In genomic region chr1:203871114-203871875, GRCh38 we compare ENCODE assay signal across 8 cellular contexts.
DNase-seq lines count a peak whose midpoint lies in the region; ATAC-seq and TF ChIP-seq lines count a peak whose summit lies in the region.

No MANE protein-coding gene starts in this region.

- no peak for DNase-seq in activated naive CD4-positive, alpha-beta T cell treated with Interleukin-2 at 50 U/mL for 16 hours
- DNase-seq in MV-4-11 (lab: John Stamatoyannopoulos, UW) (peak; percentile 42), epithelial cell of prostate (ENCODE audit: low read depth, low spot score) (peak; percentile 8), midbrain (lab: John Stamatoyannopoulos, UW) (peak; percentile 77)
- no peak for DNase-seq in activated CD8-positive, alpha-beta memory T cell treated with anti-CD3 and anti-CD28 coated beads, Interleukin-2, amount 50 U/mL, for 4 hours

- ATAC-seq in SK-N-SH treated with all-trans-retinoic acid at 6 μM for 48 hours (peak; percentile 92), GM18502 (IDR thresholded peaks at IDR 0.05; ENCODE audit: poor library complexity, unreplicated experiment) (no peak)

- H3K4me1 Mint-ChIP-seq in activated naive CD4-positive, alpha-beta T cell treated with anti-CD3 and anti-CD28 coated beads, Interleukin-2, amount 50 U/mL, for 24 hours: peaks cover 14% of the 10 kb centered on the region

- H3K27me3 Mint-ChIP-seq in activated naive CD4-positive, alpha-beta T cell treated with anti-CD3 and anti-CD28 coated beads, Interleukin-2, amount 50 U/mL, for 24 hours: no peaks in the 10 kb centered on the region

- H3K4me3 Mint-ChIP-seq in activated naive CD4-positive, alpha-beta T cell treated with anti-CD3 and anti-CD28 coated beads, Interleukin-2, amount 50 U/mL, for 24 hours: no peak overlapping the region

- H3K36me3 Mint-ChIP-seq in activated naive CD4-positive, alpha-beta T cell treated with anti-CD3 and anti-CD28 coated beads, Interleukin-2, amount 50 U/mL, for 24 hours: peaks cover 15% of the 10 kb centered on the region

- no peaks in the 10 kb centered on the region for H3K9me3 Mint-ChIP-seq in activated naive CD4-positive, alpha-beta T cell treated with anti-CD3 and anti-CD28 coated beads, Interleukin-2, amount 50 U/mL, for 24 hours

- no peak overlapping the region for H3K27ac ChIP-seq in epithelial cell of prostate

- H3K27ac Mint-ChIP-seq in activated naive CD4-positive, alpha-beta T cell treated with anti-CD3 and anti-CD28 coated beads, Interleukin-2, amount 50 U/mL, for 24 hours: peak overlapping the region; percentile 61

TF ChIP-seq in SK-N-SH treated with all-trans-retinoic acid at 6 μM for 48 hours, 23 proteins besides CTCF, POLR2A, EP300 and RAD21:
- TF ChIP-seq BACH2 (CRISPR knock-in tag; IDR thresholded peaks at IDR 0.05; ENCODE audit: borderline replicate concordance) (no peak), ZNF70 (CRISPR knock-in tag; IDR thresholded peaks at IDR 0.05) (no peak), CSDC2 (CRISPR knock-in tag; IDR thresholded peaks at IDR 0.05) (no peak), CSRNP3 (CRISPR knock-in tag; IDR thresholded peaks at IDR 0.05) (no peak), ZNF565 (CRISPR knock-in tag; conservative IDR thresholded peaks at IDR 0.05; ENCODE audit: low read depth) (no peak), TSHZ2 (CRISPR knock-in tag; IDR thresholded peaks at IDR 0.05) (no peak), POU6F1 (CRISPR knock-in tag; IDR thresholded peaks at IDR 0.05; ENCODE audit: borderline replicate concordance, low read depth) (no peak), SNAI2 (CRISPR knock-in tag; IDR thresholded peaks at IDR 0.05) (no peak), PPARA (CRISPR knock-in tag; IDR thresholded peaks at IDR 0.05; ENCODE audit: borderline replicate concordance) (no peak)

Comparison
In these comparisons a context has a peak if more than half of its experiments do, and no peak if none do; other contexts are left out.
1. DNase-seq: peak in MV-4-11 (single experiment), epithelial cell of prostate (single experiment) and midbrain (single experiment); none in activated naive CD4-positive, alpha-beta T cell treated with Interleukin-2 at 50 U/mL for 16 hours (single experiment) and activated CD8-positive, alpha-beta memory T cell treated with anti-CD3 and anti-CD28 coated beads, Interleukin-2, amount 50 U/mL, for 4 hours (single experiment).